36 cellular contexts compared by ENCODE assay signal in genomic region chr14:37165794-37166193, GRCh38.
"Had no signal": no experiment of that assay in that cellular context is flagged by ENCODE, and none has a peak within 500 bp of the region (broad histone marks: within the 10 kb centered on the region; RNA-seq: fewer than 3 reads in every experiment).

No MANE protein-coding gene starts in this region.

- H3K27me3 ChIP-seq: MG63 had no signal

- H3K36me3 ChIP-seq: MG63 had no signal

- H3K9me3 ChIP-seq: MG63 had no signal

- DNase-seq: Karpas-422, Kasumi-1, MG63, MM.1S, MV-4-11, NCI-H1048, NCI-H1092, NCI-H1092 treated with DMSO at 0.1 percent for 48 hours, NCI-H1105, NCI-H1105 treated with DMSO at 0.1 percent for 48 hours, NCI-H1417, NCI-H1417 treated with DMSO at 0.1 percent for 48 hours, NCI-H1436, NCI-H1436 treated with DMSO at 0.1 percent for 48 hours, NCI-H1694, NCI-H1694 treated with DMSO at 0.1 percent for 48 hours, NCI-H187, NCI-H187 treated with DMSO at 0.1 percent for 48 hours, NCI-H1930, NCI-H2029, NCI-H2029 treated with DMSO at 0.1 percent for 48 hours, NCI-H2081, NCI-H2081 treated with DMSO at 0.1 percent for 48 hours, NCI-H2107, NCI-H2171, NCI-H2171 treated with DMSO at 0.1 percent for 48 hours, NCI-H2227 treated with DMSO at 0.1 percent for 48 hours, NCI-H226, NCI-H345, NCI-H446, NCI-H446 treated with DMSO at 0.1 percent for 48 hours, NCI-H510A, NCI-H510A treated with DMSO at 0.1 percent for 48 hours, NCI-H524, NCI-H524 treated with DMSO at 0.1 percent for 48 hours, NCI-H526 had no signal

- H3K4me3 ChIP-seq: MG63 had no signal
